Comparison of ENCODE assay signal across 2 cellular contexts in genomic region chr16:88876942-88877526, GRCh38.
TF ChIP-seq lines count a peak whose summit lies in the region.

No MANE protein-coding gene starts in this region.

TF ChIP-seq in SK-N-SH, 30 proteins besides CTCF, POLR2A, EP300 and RAD21 (continued from another document):
- TF ChIP-seq MAX (IDR thresholded peaks at IDR 0.05; ENCODE audit: low read depth) (no peak), RXRA (IDR thresholded peaks at IDR 0.05; ENCODE audit: borderline replicate concordance, low read depth) (no peak)

TF ChIP-seq in SK-N-SH treated with all-trans-retinoic acid at 6 μM for 48 hours, 23 proteins besides CTCF, POLR2A, EP300 and RAD21:
- TF ChIP-seq CREB5 (CRISPR knock-in tag; IDR thresholded peaks at IDR 0.05; ENCODE audit: low read depth) (no peak), BACH2 (CRISPR knock-in tag; IDR thresholded peaks at IDR 0.05; ENCODE audit: borderline replicate concordance) (no peak), ZNF565 (CRISPR knock-in tag; conservative IDR thresholded peaks at IDR 0.05; ENCODE audit: low read depth) (no peak)
